27 cellular contexts compared by ENCODE assay signal in the genomic region with DNA sequence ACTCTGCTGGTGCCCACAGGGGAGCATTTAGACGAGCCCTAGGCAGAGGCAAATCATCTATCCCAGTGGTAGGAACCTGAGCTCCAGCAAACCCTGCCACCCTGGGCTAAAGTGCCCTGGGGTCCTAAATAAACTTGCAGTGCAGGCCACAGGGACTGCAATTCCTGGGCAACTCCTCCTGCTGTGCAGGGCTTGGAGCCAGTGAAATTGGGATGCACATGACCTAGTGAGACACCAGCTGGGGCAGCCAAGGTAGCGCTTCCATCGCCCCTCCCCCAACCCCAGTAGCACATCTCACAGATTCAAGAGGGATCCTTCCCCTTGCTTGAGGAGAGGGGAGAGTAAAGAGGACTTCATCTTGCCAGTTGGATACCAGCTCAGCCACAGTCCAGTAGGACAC. TPM values are rescaled to one million over a fixed set of nuclear protein-coding genes. Genes with fewer than 3 reads are reported as not detected.
"Had no signal": no experiment of that assay in that cellular context is flagged by ENCODE, and none has a peak within 500 bp of the region (broad histone marks: within the 10 kb centered on the region; RNA-seq: fewer than 3 reads in every experiment).

No MANE protein-coding gene starts in this region.

- H3K27me3 Mint-ChIP-seq: activated CD4-positive, alpha-beta T cell treated with anti-CD3 and anti-CD28 coated beads for 36 hours; activated CD8-positive, alpha-beta T cell treated with anti-CD3 and anti-CD28 coated beads for 36 hours had no signal

- H3K4me1 Mint-ChIP-seq: activated CD4-positive, alpha-beta T cell treated with anti-CD3 and anti-CD28 coated beads for 36 hours had no signal

- H3K9me3 ChIP-seq: adrenal gland, Peyer's patch, SJCRH30, SK-N-SH had no signal

- H3K36me3 Mint-ChIP-seq: activated naive CD8-positive, alpha-beta T cell treated with anti-CD3 and anti-CD28 coated beads, Interleukin-2, amount 10 ng/mL, durations not matched to agents 7 days and 5 days had no signal

- H3K4me3 Mint-ChIP-seq: activated CD4-positive, alpha-beta T cell treated with anti-CD3 and anti-CD28 coated beads for 36 hours; activated CD8-positive, alpha-beta T cell treated with anti-CD3 and anti-CD28 coated beads for 36 hours; activated naive CD8-positive, alpha-beta T cell treated with anti-CD3 and anti-CD28 coated beads, Interleukin-2, amount 10 ng/mL, durations not matched to agents 7 days and 5 days had no signal

- H3K4me1 ChIP-seq: adrenal gland, SJCRH30 had no signal

- H3K36me3 ChIP-seq: adrenal gland, Peyer's patch, SJCRH30 had no signal

- H3K27ac ChIP-seq: adrenal gland, RWPE1, SJCRH30, VCaP had no signal

- H3K9me3 Mint-ChIP-seq: activated CD8-positive, alpha-beta T cell treated with anti-CD3 and anti-CD28 coated beads for 36 hours; activated naive CD8-positive, alpha-beta T cell treated with anti-CD3 and anti-CD28 coated beads, Interleukin-2, amount 10 ng/mL, durations not matched to agents 7 days and 5 days had no signal

- H3K27me3 ChIP-seq: adrenal gland, Peyer's patch, SJCRH30 had no signal

- H3K27ac Mint-ChIP-seq: activated CD4-positive, alpha-beta T cell treated with anti-CD3 and anti-CD28 coated beads for 36 hours; activated CD8-positive, alpha-beta T cell treated with anti-CD3 and anti-CD28 coated beads for 36 hours; activated naive CD8-positive, alpha-beta T cell treated with anti-CD3 and anti-CD28 coated beads, Interleukin-2, amount 10 ng/mL, durations not matched to agents 7 days and 5 days had no signal

- H3K9ac ChIP-seq: SK-N-SH had no signal

- DNase-seq: activated CD4-positive, alpha-beta T cell treated with anti-CD3 and anti-CD28 coated beads for 36 hours; activated CD4-positive, alpha-beta T cell treated with anti-CD3 and anti-CD28 coated beads, Interleukin-2, amount 50 U/mL, for 1 hour; activated CD8-positive, alpha-beta memory T cell treated with anti-CD3 and anti-CD28 coated beads, Interleukin-2, amount 50 U/mL, for 48 hours; activated CD8-positive, alpha-beta T cell treated with anti-CD3 and anti-CD28 coated beads for 36 hours; activated naive CD4-positive, alpha-beta T cell treated with anti-CD3 and anti-CD28 coated beads, Interleukin-2, amount 50 U/mL, for 16 hours; activated naive CD8-positive, alpha-beta T cell treated with anti-CD3 and anti-CD28 coated beads, Interleukin-2, amount 10 ng/mL, durations not matched to agents 7 days and 5 days; activated T-cell treated with anti-CD3 and anti-CD28 coated beads, Interleukin-2, amount 50 U/mL, for 1 hour; adrenal gland; anterior cingulate cortex; caudate nucleus; Karpas-422; MM.1S; NCI-H1105 treated with DMSO at 0.1 percent for 48 hours; NCI-H1436 treated with DMSO at 0.1 percent for 48 hours; NCI-H187; NCI-H2081; NCI-H510A treated with DMSO at 0.1 percent for 48 hours; NCI-H69; NK-92 treated with Interleukin-12 subunit alpha and Interleukin-12 subunit beta, amount 100 ng/mL, for 24 hours; Peyer's patch; Right ventricle myocardium superior; SJCRH30; SK-N-SH; T-helper 1 cell had no signal

- H3K4me3 ChIP-seq: adrenal gland, Peyer's patch, SJCRH30 had no signal

- ATAC-seq: activated CD4-positive, alpha-beta T cell treated with anti-CD3 and anti-CD28 coated beads for 36 hours; activated CD8-positive, alpha-beta T cell treated with anti-CD3 and anti-CD28 coated beads for 36 hours had no signal

RNA-seq across cellular contexts. Expression of a gene that starts 44.1 kb away (rescaled TPM):
- total RNA-seq: activated CD4-positive, alpha-beta T cell treated with anti-CD3 and anti-CD28 coated beads for 36 hours; adrenal gland; cerebellum; Peyer's patch; Right ventricle myocardium superior had no signal
